ENCODE assay signal across 1 cellular context in the genomic region with DNA sequence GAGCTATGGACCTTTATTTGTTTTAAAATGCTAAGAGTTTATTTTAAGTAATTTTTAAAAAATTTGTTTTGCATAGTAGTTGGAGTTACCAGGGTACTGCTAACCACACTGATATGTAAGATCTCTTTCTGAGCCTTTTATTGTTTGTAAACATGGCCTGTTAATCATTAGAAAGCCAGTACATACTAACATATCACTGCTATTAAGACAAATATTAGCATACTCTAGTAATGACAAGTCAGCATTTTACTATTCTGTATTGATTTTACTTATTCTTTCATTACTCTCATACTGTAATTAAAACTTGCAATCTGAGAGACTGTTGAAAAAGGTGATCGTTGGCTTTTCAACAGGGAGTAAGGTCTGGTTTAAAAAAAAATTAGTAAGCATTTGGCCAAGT.
A peak's percentile ranks its signal among the peaks of the same experiment; 100 is the strongest.
TF ChIP-seq lines count a peak whose summit lies in the region.

No MANE protein-coding gene starts in this region.

TF ChIP-seq in K562, 482 proteins besides CTCF, POLR2A, EP300 and RAD21 (continued from another document):
- TF ChIP-seq, protein P1, sequence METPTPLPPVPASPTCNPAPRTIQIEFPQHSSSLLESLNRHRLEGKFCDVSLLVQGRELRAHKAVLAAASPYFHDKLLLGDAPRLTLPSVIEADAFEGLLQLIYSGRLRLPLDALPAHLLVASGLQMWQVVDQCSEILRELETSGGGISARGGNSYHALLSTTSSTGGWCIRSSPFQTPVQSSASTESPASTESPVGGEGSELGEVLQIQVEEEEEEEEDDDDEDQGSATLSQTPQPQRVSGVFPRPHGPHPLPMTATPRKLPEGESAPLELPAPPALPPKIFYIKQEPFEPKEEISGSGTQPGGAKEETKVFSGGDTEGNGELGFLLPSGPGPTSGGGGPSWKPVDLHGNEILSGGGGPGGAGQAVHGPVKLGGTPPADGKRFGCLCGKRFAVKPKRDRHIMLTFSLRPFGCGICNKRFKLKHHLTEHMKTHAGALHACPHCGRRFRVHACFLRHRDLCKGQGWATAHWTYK (CRISPR knock-in tag; IDR thresholded peaks at IDR 0.05): no peak
- no peak for TF ChIP-seq ZFPM2 (CRISPR knock-in tag; IDR thresholded peaks at IDR 0.05)
- peak; percentile 68 for TF ChIP-seq MAFF (IDR thresholded peaks at IDR 0.05; ENCODE audit: low read length)
- TF ChIP-seq L3MBTL2 (IDR thresholded peaks at IDR 0.05): no peak
- TF ChIP-seq MAFK (IDR thresholded peaks at IDR 0.05; ENCODE audit: low read length): peak; percentile 58
- TF ChIP-seq SETDB1 (IDR thresholded peaks at IDR 0.05; ENCODE audit: low read length): no peak
- TF ChIP-seq SAFB2 (IDR thresholded peaks at IDR 0.05; ENCODE audit: borderline replicate concordance, low read depth, low read length, severe bottlenecking): no peak
- no peak for TF ChIP-seq MTF1 (CRISPR knock-in tag; IDR thresholded peaks at IDR 0.05; ENCODE audit: borderline replicate concordance)
